12 cellular contexts compared by ENCODE assay signal in genomic region chr14:102201369-102201748, GRCh38.
DNase-seq lines count a peak whose midpoint lies in the region; ATAC-seq and TF ChIP-seq lines count a peak whose summit lies in the region.
"Had no signal": no experiment of that assay in that cellular context is flagged by ENCODE, and none has a peak within 500 bp of the region (broad histone marks: within the 10 kb centered on the region; RNA-seq: fewer than 3 reads in every experiment).

No MANE protein-coding gene starts in this region.

- H3K36me3 ChIP-seq in BLaER1 (peaks cover 57% of the 10 kb centered on the region), BE2C (peaks cover 36% of the 10 kb centered on the region)
- H3K36me3 ChIP-seq: MG63 had no signal

- H3K27ac ChIP-seq in BLaER1, result peak overlapping the region; percentile 75
- H3K27ac ChIP-seq: PC-9 had no signal

- H3K4me2 ChIP-seq in BLaER1, result peak overlapping the region; percentile 98
- H3K4me2 ChIP-seq: PC-9 had no signal

- DNase-seq in GM12865 (ENCODE audit: low read depth), result peak; percentile 61
- DNase-seq in activated T-cell treated with anti-CD3 and anti-CD28 coated beads, Interleukin-2, amount 50 U/mL, for 48 hours, result peak; percentile 36 to 39
- DNase-seq in midbrain (lab: John Stamatoyannopoulos, UW), result peak; percentile 18
- no peak for DNase-seq in BE2C
- no peak for DNase-seq in NCI-H1694 treated with DMSO at 0.1 percent for 48 hours (lab: John Stamatoyannopoulos, UW)
- no peak for DNase-seq in NCI-H510A treated with DMSO at 0.1 percent for 48 hours (lab: John Stamatoyannopoulos, UW)
- DNase-seq: MG63, NCI-H2171 treated with DMSO at 0.1 percent for 48 hours, PC-9 had no signal

- H3K4me1 ChIP-seq in BLaER1, result peaks cover 81% of the 10 kb centered on the region
- peaks cover 20% of the 10 kb centered on the region for H3K4me1 ChIP-seq in BE2C

- peak overlapping the region; percentile 47 for H3K4me3 ChIP-seq in BLaER1
- no peak overlapping the region for H3K4me3 ChIP-seq in GM12865 (ENCODE audit: low read depth, low read length)
- H3K4me3 ChIP-seq in BE2C (ENCODE audit: low read depth, low read length), result no peak overlapping the region
- H3K4me3 ChIP-seq: lung, MG63, PC-9 had no signal

- H4K20me1 ChIP-seq in BLaER1, result peaks cover 96% of the 10 kb centered on the region

- H3K27me3 ChIP-seq in BLaER1 (no peaks in the 10 kb centered on the region), BE2C (no peaks in the 10 kb centered on the region)
- H3K27me3 ChIP-seq: MG63 had no signal

- no peaks in the 10 kb centered on the region for H3K9me3 ChIP-seq in BLaER1
- no peaks in the 10 kb centered on the region for H3K9me3 ChIP-seq in BE2C
- H3K9me3 ChIP-seq: MG63 had no signal

- TF ChIP-seq CTCF in GM12865 (IDR thresholded peaks at IDR 0.05; ENCODE audit: insufficient read depth, low read depth, low read length, missing control alignments), result no peak
- TF ChIP-seq CTCF in BE2C (IDR thresholded peaks at IDR 0.05; ENCODE audit: low read depth, low read length), result no peak

- H3K9ac ChIP-seq in BLaER1, result peak overlapping the region; percentile 54; the same call in 1 of the 2 replicates

- ATAC-seq in GM18907 (IDR thresholded peaks at IDR 0.05; ENCODE audit: unreplicated experiment), result no peak

Comparison
In these comparisons a context has a peak if more than half of its experiments do, and no peak if none do; other contexts are left out.
1. DNase-seq: peak in GM12865 (single experiment), activated T-cell treated with anti-CD3 and anti-CD28 coated beads, Interleukin-2, amount 50 U/mL, for 48 hours (2 of 2) and midbrain (single experiment); none in BE2C (single experiment), NCI-H1694 treated with DMSO at 0.1 percent for 48 hours (single experiment) and NCI-H510A treated with DMSO at 0.1 percent for 48 hours (single experiment).